9 cellular contexts compared by ENCODE assay signal in genomic region chr4:20253799-20254409, GRCh38. TPM values are rescaled to one million over a fixed set of nuclear protein-coding genes. Genes with fewer than 3 reads are reported as not detected.
DNase-seq lines count a peak whose midpoint lies in the region; ATAC-seq, FAIRE-seq and TF ChIP-seq lines count a peak whose summit lies in the region.
"Had no signal": no experiment of that assay in that cellular context is flagged by ENCODE, and none has a peak within 500 bp of the region (broad histone marks: within the 10 kb centered on the region; RNA-seq: fewer than 3 reads in every experiment).

No MANE protein-coding gene starts in this region.

- peaks cover 3% of the 10 kb centered on the region for H3K36me3 Mint-ChIP-seq in mesothelial cell of epicardium
- no peaks in the 10 kb centered on the region for H3K36me3 Mint-ChIP-seq in activated CD4-positive, alpha-beta T cell treated with anti-CD3 and anti-CD28 coated beads, Interleukin-2, amount 10 ng/mL, durations not matched to agents 7 days and 5 days (ENCODE audit: low read depth)

- H3K79me2 ChIP-seq in HepG2 (ENCODE audit: insufficient read depth, low read length), result no peaks in the 10 kb centered on the region

- peaks cover 53% of the 10 kb centered on the region for H3K4me1 Mint-ChIP-seq in mesothelial cell of epicardium
- H3K4me1 Mint-ChIP-seq in activated CD4-positive, alpha-beta T cell treated with anti-CD3 and anti-CD28 coated beads, Interleukin-2, amount 10 ng/mL, durations not matched to agents 7 days and 5 days, result peaks cover 8% of the 10 kb centered on the region

- no peak for FAIRE-seq in HepG2 (lab: Jason Lieb, UNC)

- H2AFZ ChIP-seq in HepG2 (ENCODE audit: low read length), result no peak overlapping the region

- H3K4me3 ChIP-seq in liver (ENCODE audit: low read depth in 1 of 3, low read length in 3 of 3) (peak overlapping the region in 2 of 3 donors; percentile 7 to 68), HepG2 (replicated peaks in 1 of 3; ENCODE audit: insufficient read depth in 1 of 3, low read depth in 2 of 3, low read length in 3 of 3) (no peak overlapping the region), ectodermal cell (ENCODE audit: insufficient read depth, low read depth, low read length) (peak overlapping the region; percentile 67), vagina (peak overlapping the region; percentile 59 to 62), SJCRH30 (no peak overlapping the region)

- peak overlapping the region; percentile 50 for H3K27ac Mint-ChIP-seq in mesothelial cell of epicardium
- H3K27ac Mint-ChIP-seq in activated CD4-positive, alpha-beta T cell treated with anti-CD3 and anti-CD28 coated beads, Interleukin-2, amount 10 ng/mL, durations not matched to agents 7 days and 5 days, result no peak overlapping the region

- H3K27me3 ChIP-seq in liver (ENCODE audit: control insufficient read depth in 4 of 4, insufficient read depth in 4 of 4, low read length in 3 of 4) (peaks cover 0 to 8% (median 2%) of the 10 kb centered on the region in 4 donors), HepG2 (ENCODE audit: control insufficient read depth in 1 of 2, insufficient read depth in 2 of 2, low read length in 2 of 2) (0 out of 5 replicates have a peak, but pooled peaks cover 1 to 6% of the 10 kb centered on the region in 2 experiments), ectodermal cell (ENCODE audit: control insufficient read depth, insufficient read depth, low read length, poor library complexity, severe bottlenecking) (peaks cover 67% of the 10 kb centered on the region), vagina (no peaks in the 10 kb centered on the region), SJCRH30 (peaks cover 8% of the 10 kb centered on the region; the same call in 1 of the 2 replicates)

- TF ChIP-seq EP300 in HepG2 (IDR thresholded peaks at IDR 0.05; ENCODE audit: low read depth in 2 of 2, low read length in 2 of 2) (no peak), HepG2 (CRISPR knock-in tag; IDR thresholded peaks at IDR 0.05; ENCODE audit: borderline replicate concordance) (no peak)

- TF ChIP-seq POLR2A in HepG2 (IDR thresholded peaks at IDR 0.05; ENCODE audit: insufficient read depth in 1 of 2, low read depth in 2 of 2, low read length in 2 of 2) (no peak), vagina (IDR thresholded peaks at IDR 0.05) (no peak)

- TF ChIP-seq RAD21 in liver (IDR thresholded peaks at IDR 0.05) (no peak), HepG2 (CRISPR knock-in tag; IDR thresholded peaks at IDR 0.05) (no peak)

- no peaks in the 10 kb centered on the region for H4K20me1 ChIP-seq in HepG2 (ENCODE audit: insufficient read depth, low read length)

- POLR2A ChIA-PET in HepG2 (lab: Yijun Ruan, JAX), result no interaction called here
- POLR2A ChIA-PET in activated CD4-positive, alpha-beta T cell treated with anti-CD3 and anti-CD28 coated beads, Interleukin-2, amount 10 ng/mL, durations not matched to agents 7 days and 5 days (lab: Charles Lee), result no interaction called here

- H3K36me3 ChIP-seq in liver (ENCODE audit: control insufficient read depth in 4 of 4, insufficient read depth in 3 of 4, low read depth in 1 of 4, low read length in 3 of 4), result no peaks in the 10 kb centered on the region
- H3K36me3 ChIP-seq in HepG2 (replicated peaks in 1 of 2; ENCODE audit: control insufficient read depth in 1 of 2, insufficient read depth in 2 of 2, low read length in 2 of 2), result no peaks in the 10 kb centered on the region
- H3K36me3 ChIP-seq in ectodermal cell (ENCODE audit: control insufficient read depth, insufficient read depth, low read length), result no peaks in the 10 kb centered on the region
- H3K36me3 ChIP-seq in vagina, result no peaks in the 10 kb centered on the region
- H3K36me3 ChIP-seq in SJCRH30, result no peaks in the 10 kb centered on the region

- BruUV-seq in HepG2 (replicated peaks; lab: Mats Ljungman, UMichigan), result no TSS peak

- H3K27ac ChIP-seq in liver (ENCODE audit: low read depth in 1 of 2, low read length in 2 of 2) (no peak overlapping the region), HepG2 (ENCODE audit: extremely low read length, insufficient read depth, low read length) (no peak overlapping the region), ectodermal cell (ENCODE audit: insufficient read depth, low read depth, low read length, poor library complexity, severe bottlenecking) (no peak overlapping the region), vagina (peak overlapping the region; percentile 49), SJCRH30 (no peak overlapping the region)
- H3K27ac ChIP-seq: epithelial cell of prostate had no signal

- DNase-seq in HepG2 (ENCODE audit: low spot score) (no peak), mesothelial cell of epicardium (ENCODE audit: low spot score in 2 of 2, unreplicated experiment in 2 of 2) (peak; percentile 18 to 49), vagina (ENCODE audit: extremely low spot score in 2 of 2) (no peak), NCI-H1694 (lab: John Stamatoyannopoulos, UW) (no peak), SJCRH30 (no peak)
- no peak for DNase-seq in activated CD4-positive, alpha-beta T cell treated with anti-CD3 and anti-CD28 coated beads, Interleukin-2, amount 10 ng/mL, durations not matched to agents 7 days and 5 days

- no peak for ATAC-seq in HepG2

- no peak overlapping the region for H3K4me2 ChIP-seq in HepG2 (ENCODE audit: low read depth, low read length)

- peaks cover 0 to 42% (median 25%) of the 10 kb centered on the region in 4 donors for H3K4me1 ChIP-seq in liver (ENCODE audit: control insufficient read depth in 4 of 4, insufficient read depth in 4 of 4, low read length in 3 of 4)
- no peaks in the 10 kb centered on the region for H3K4me1 ChIP-seq in HepG2 (ENCODE audit: insufficient read depth, low read length)
- H3K4me1 ChIP-seq in ectodermal cell (ENCODE audit: control insufficient read depth, insufficient read depth, low read length), result peaks cover 11% of the 10 kb centered on the region
- H3K4me1 ChIP-seq in vagina, result peaks cover 15% of the 10 kb centered on the region
- H3K4me1 ChIP-seq in SJCRH30, result no peaks in the 10 kb centered on the region

- intact Hi-C loops in HepG2 (cut with micrococcal nuclease; ENCODE audit: unreplicated experiment), result no loop called here
- intact Hi-C loops in vagina (cut with DNase I), result no loop called here

- H3K9me3 ChIP-seq in liver (ENCODE audit: control insufficient read depth in 4 of 4, low read length in 3 of 4) (no peaks in the 10 kb centered on the region), HepG2 (ENCODE audit: low read length) (no peaks in the 10 kb centered on the region), ectodermal cell (ENCODE audit: control insufficient read depth, low read length) (no peaks in the 10 kb centered on the region), vagina (no peaks in the 10 kb centered on the region), SJCRH30 (replicated peaks) (0 out of 2 replicates have a peak, but pooled peaks cover 2% of the 10 kb centered on the region)

- H3K27me3 Mint-ChIP-seq in mesothelial cell of epicardium (ENCODE audit: low read depth), result peaks cover 25% of the 10 kb centered on the region
- H3K27me3 Mint-ChIP-seq in activated CD4-positive, alpha-beta T cell treated with anti-CD3 and anti-CD28 coated beads, Interleukin-2, amount 10 ng/mL, durations not matched to agents 7 days and 5 days, result peaks cover 53% of the 10 kb centered on the region

- no peak for TF ChIP-seq CTCF in liver (IDR thresholded peaks at IDR 0.05; ENCODE audit: low read depth, low read length, missing input control)
- TF ChIP-seq CTCF in HepG2 (CRISPR knock-in tag; IDR thresholded peaks at IDR 0.05), result no peak
- TF ChIP-seq CTCF in mesothelial cell of epicardium (IDR thresholded peaks at IDR 0.05; ENCODE audit: unreplicated experiment), result no peak
- TF ChIP-seq CTCF in vagina (IDR thresholded peaks at IDR 0.05), result no peak

- H3K9me3 Mint-ChIP-seq in mesothelial cell of epicardium, result no peaks in the 10 kb centered on the region
- no peaks in the 10 kb centered on the region for H3K9me3 Mint-ChIP-seq in activated CD4-positive, alpha-beta T cell treated with anti-CD3 and anti-CD28 coated beads, Interleukin-2, amount 10 ng/mL, durations not matched to agents 7 days and 5 days

- 4% methylated on average over 38 of the region's 38 CpGs for WGBS in liver
- 93% methylated on average over 6 of the region's 38 CpGs for WGBS in HepG2 (ENCODE audit: low lambda C conversion rate)
- WGBS in ectodermal cell, 2 experiments, result 1 to 2% methylated on average over 38 of the region's 38 CpGs

- H3K4me3 Mint-ChIP-seq in mesothelial cell of epicardium, result peak overlapping the region; percentile 97
- no peak overlapping the region for H3K4me3 Mint-ChIP-seq in activated CD4-positive, alpha-beta T cell treated with anti-CD3 and anti-CD28 coated beads, Interleukin-2, amount 10 ng/mL, durations not matched to agents 7 days and 5 days

- CTCF ChIA-PET in HepG2 (lab: Yijun Ruan, JAX; ENCODE audit: low intra/inter-chr PET ratio, low total read pairs), result no interaction called here
- CTCF ChIA-PET in activated CD4-positive, alpha-beta T cell treated with anti-CD3 and anti-CD28 coated beads, Interleukin-2, amount 10 ng/mL, durations not matched to agents 7 days and 5 days (lab: Charles Lee), result interaction anchor here (0.7 to 0.9 kb wide), 2 partner anchors 9 to 1600 kb away, joined by 3 read pairs; no protein-coding TSS in a partner anchor

- no peak overlapping the region for H3K9ac ChIP-seq in liver (ENCODE audit: low read depth in 1 of 2, low read length in 2 of 2)
- H3K9ac ChIP-seq in HepG2 (ENCODE audit: insufficient read depth, low read depth, low read length), result no peak overlapping the region

- in situ Hi-C loops in HepG2 (cut with HindIII; ENCODE audit: extremely low pct_ligation_motif_present, low pct_unique_long_range_greater_than_20kb), result loop anchor here (25.0 kb wide), 1 partner anchor 1567 kb away; no protein-coding TSS in a partner anchor

RNA-seq across cellular contexts. Expression of gene SLIT2, which starts 2.2 kb away (rescaled TPM):
- total RNA-seq in liver (1 to 10 TPM; 1.8 to 2.3 TPM), HepG2 (2016; rRNA removed; fragmentation: Illumina TruSeq; extraction: Trizol) (0.03 TPM in 1 of 2 replicates, not detected in the other), mesothelial cell of epicardium (155 to 168 TPM (median 156 TPM) in 3 replicates), vagina (29.2 TPM)
- polyA plus RNA-seq in liver (under 1 TPM; 0.44 to 0.64 TPM), HepG2 (2011; rRNA removed) (0.03 and 0.13 TPM in 2 replicates)
- not detected in 2 replicates for total RNA-seq in HepG2 (2016; cell fraction: cytosol; rRNA removed; fragmentation: Illumina TruSeq; extraction: Trizol; ENCODE audit: low read depth)
- total RNA-seq in HepG2 (2016; cell fraction: insoluble cytoplasmic fraction; rRNA removed; fragmentation: Illumina TruSeq; extraction: Trizol), result 0.02 TPM in 1 of 2 replicates, not detected in the other
- not detected in 2 replicates for total RNA-seq in HepG2 (2016; cell fraction: membrane; rRNA removed; fragmentation: Illumina TruSeq; extraction: Trizol)
- 0.09 and 0.19 TPM in 2 replicates for total RNA-seq in HepG2 (2016; cell fraction: nucleus; rRNA removed; fragmentation: Illumina TruSeq; extraction: Trizol)
- polyA plus RNA-seq in HepG2 (2011; cell fraction: cytosol; rRNA removed), result 0.01 and 0.06 TPM in 2 replicates
- 0.10 TPM in 1 of 2 replicates, not detected in the other for polyA plus RNA-seq in HepG2 (2011; cell fraction: nucleus; rRNA removed)
- polyA plus RNA-seq in HepG2 (2012), result 0.07 and 0.08 TPM in 2 replicates
- polyA plus RNA-seq in HepG2 (2016; cell fraction: cytosol; fragmentation: Illumina TruSeq; extraction: Trizol; ENCODE audit: low read depth), result not detected in 2 replicates
- 0.28 TPM in 1 of 2 replicates, not detected in the other for polyA plus RNA-seq in HepG2 (2016; cell fraction: insoluble cytoplasmic fraction; fragmentation: Illumina TruSeq; extraction: Trizol; ENCODE audit: low read depth)
- polyA plus RNA-seq in HepG2 (2016; cell fraction: membrane; fragmentation: Illumina TruSeq; extraction: Trizol; ENCODE audit: low read depth), result not detected in 2 replicates
- polyA plus RNA-seq in HepG2 (2016; cell fraction: nucleus; fragmentation: Illumina TruSeq; extraction: Trizol; ENCODE audit: insufficient read depth, low read depth), result not detected in 2 replicates
- 0.06 and 4.4 TPM in 2 replicates for polyA minus RNA-seq in HepG2 (2011; rRNA and poly(A)+ RNA removed; ENCODE audit: low replicate concordance)
- 0.99 TPM in 1 of 2 replicates, not detected in the other for polyA minus RNA-seq in HepG2 (2011; cell fraction: cytosol; rRNA and poly(A)+ RNA removed)
- polyA minus RNA-seq in HepG2 (2011; cell fraction: nucleus; rRNA and poly(A)+ RNA removed), result 0.26 and 0.50 TPM in 2 replicates
- polyA plus RNA-seq in ectodermal cell (2013, experiment 1 of 4), result 13.5 TPM
- polyA plus RNA-seq in ectodermal cell (2013, experiment 2 of 4), result 15.8 TPM
- polyA plus RNA-seq in ectodermal cell (2013, experiment 3 of 4), result 14.6 TPM
- 18.8 TPM for polyA plus RNA-seq in ectodermal cell (2013, experiment 4 of 4)
- not detected for total RNA-seq in activated CD4-positive, alpha-beta T cell treated with anti-CD3 and anti-CD28 coated beads, Interleukin-2, amount 10 ng/mL, durations not matched to agents 7 days and 5 days
- 0.77 and 2.3 TPM in 2 replicates for total RNA-seq in SJCRH30 (2014; rRNA removed; shearing (Covaris generic))

Comparison
In these comparisons a context has a peak if more than half of its experiments do, and no peak if none do; other contexts are left out.
1. H3K4me3 ChIP-seq: peak in liver (2 of 3), ectodermal cell (single experiment) and vagina (2 of 2); none in HepG2 (0 of 3) and SJCRH30 (single experiment).
2. DNase-seq: peak in mesothelial cell of epicardium (2 of 2); none in HepG2 (single experiment), vagina (0 of 2), activated CD4-positive, alpha-beta T cell treated with anti-CD3 and anti-CD28 coated beads, Interleukin-2, amount 10 ng/mL, durations not matched to agents 7 days and 5 days (single experiment), NCI-H1694 (single experiment) and SJCRH30 (0 of 2).